ENCODE assay signal across 12 cellular contexts in the genomic region with DNA sequence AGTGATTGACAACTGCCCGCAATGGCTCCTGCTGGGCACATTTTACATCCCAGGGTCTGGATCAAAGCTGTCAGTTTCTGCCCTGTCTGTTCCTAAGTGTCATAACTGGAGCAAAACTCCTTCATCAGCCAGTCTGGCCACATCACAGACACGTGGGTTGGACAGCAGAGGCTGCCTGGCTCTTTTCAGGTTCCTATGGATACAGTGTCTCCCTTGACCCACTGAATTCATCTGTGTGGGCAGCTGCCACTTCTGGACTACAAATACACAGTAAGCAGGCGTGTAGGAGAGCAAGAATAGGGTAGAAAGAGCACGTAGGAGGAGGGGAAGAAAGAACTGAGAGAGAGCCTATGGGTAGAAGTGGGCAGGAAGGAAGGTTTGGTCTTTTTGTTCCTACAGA.
A peak's percentile ranks its signal among the peaks of the same experiment; 100 is the strongest.
DNase-seq lines count a peak whose midpoint lies in the region; ATAC-seq and TF ChIP-seq lines count a peak whose summit lies in the region.
"Had no signal": no experiment of that assay in that cellular context is flagged by ENCODE, and none has a peak within 500 bp of the region (broad histone marks: within the 10 kb centered on the region; RNA-seq: fewer than 3 reads in every experiment).

No MANE protein-coding gene starts in this region.

- DNase-seq in COLO668 (lab: John Stamatoyannopoulos, UW; ENCODE audit: unreplicated experiment): peak; percentile 7
- DNase-seq in NCI-H1092 (lab: John Stamatoyannopoulos, UW): peak; percentile 33
- DNase-seq in chondrocyte (ENCODE audit: low spot score): no peak
- DNase-seq in occipital lobe (lab: John Stamatoyannopoulos, UW): peak; percentile 64
- DNase-seq in Kasumi-1 (lab: John Stamatoyannopoulos, UW): no peak
- DNase-seq in progenitor cell of endocrine pancreas (ENCODE audit: low spot score, unreplicated experiment): no peak
- DNase-seq: amniotic stem cell; NCI-H1105 treated with DMSO at 0.1 percent for 48 hours; NCI-H345; stimulated activated naive B cell treated with anti-CD40 and anti-IgM and Interleukin-4, amounts not matched to agents 10 μg/mL and 1 μg/mL and 100 μg/mL, for 72 hours had no signal

- H3K9me3 Mint-ChIP-seq in chondrocyte (ENCODE audit: low read depth): peaks cover 3% of the 10 kb centered on the region
- no peaks in the 10 kb centered on the region for H3K9me3 Mint-ChIP-seq in progenitor cell of endocrine pancreas (ENCODE audit: low read depth)

- H3K4me3 Mint-ChIP-seq in chondrocyte (ENCODE audit: unreplicated experiment): no peak overlapping the region
- no peak overlapping the region for H3K4me3 Mint-ChIP-seq in progenitor cell of endocrine pancreas (ENCODE audit: low read depth)
- H3K4me3 Mint-ChIP-seq: stimulated activated naive B cell treated with anti-CD40 and anti-IgM and Interleukin-4, amounts not matched to agents 10 μg/mL and 1 μg/mL and 100 μg/mL, for 72 hours had no signal

- H3K27me3 Mint-ChIP-seq in chondrocyte (ENCODE audit: low read depth) (no peaks in the 10 kb centered on the region), progenitor cell of endocrine pancreas (no peaks in the 10 kb centered on the region)
- H3K27me3 Mint-ChIP-seq: stimulated activated naive B cell treated with anti-CD40 and anti-IgM and Interleukin-4, amounts not matched to agents 10 μg/mL and 1 μg/mL and 100 μg/mL, for 72 hours had no signal

- H3K4me1 Mint-ChIP-seq in chondrocyte (ENCODE audit: low read depth) (peaks cover 15% of the 10 kb centered on the region), progenitor cell of endocrine pancreas (ENCODE audit: low read depth) (peaks cover 1% of the 10 kb centered on the region)

- no peak for TF ChIP-seq CTCF in chondrocyte (IDR thresholded peaks at IDR 0.05)
- TF ChIP-seq CTCF in progenitor cell of endocrine pancreas (IDR thresholded peaks at IDR 0.05; ENCODE audit: unreplicated experiment): no peak

- H3K27ac Mint-ChIP-seq in chondrocyte (ENCODE audit: unreplicated experiment): peak overlapping the region; percentile 65
- no peak overlapping the region for H3K27ac Mint-ChIP-seq in progenitor cell of endocrine pancreas
- H3K27ac Mint-ChIP-seq: stimulated activated naive B cell treated with anti-CD40 and anti-IgM and Interleukin-4, amounts not matched to agents 10 μg/mL and 1 μg/mL and 100 μg/mL, for 72 hours had no signal

- no peak for ATAC-seq in HG03342 (IDR thresholded peaks at IDR 0.05; ENCODE audit: unreplicated experiment)
- ATAC-seq in GM18520 (IDR thresholded peaks at IDR 0.05; ENCODE audit: unreplicated experiment): no peak

- H3K36me3 Mint-ChIP-seq in chondrocyte (ENCODE audit: low read depth) (no peaks in the 10 kb centered on the region), progenitor cell of endocrine pancreas (ENCODE audit: insufficient read depth) (no peaks in the 10 kb centered on the region)
- H3K36me3 Mint-ChIP-seq: stimulated activated naive B cell treated with anti-CD40 and anti-IgM and Interleukin-4, amounts not matched to agents 10 μg/mL and 1 μg/mL and 100 μg/mL, for 72 hours had no signal

Comparison
In these comparisons a context has a peak if more than half of its experiments do, and no peak if none do; other contexts are left out.
1. DNase-seq: peak in COLO668 (single experiment), NCI-H1092 (single experiment) and occipital lobe (single experiment); none in chondrocyte (single experiment), Kasumi-1 (0 of 2) and progenitor cell of endocrine pancreas (single experiment).